Comparison of ENCODE assay signal across 9 cellular contexts in genomic region chr6:3884007-3884745, GRCh38. TPM values are rescaled to one million over a fixed set of nuclear protein-coding genes. Genes with fewer than 3 reads are reported as not detected.
DNase-seq lines count a peak whose midpoint lies in the region; ATAC-seq and TF ChIP-seq lines count a peak whose summit lies in the region.
"Had no signal": no experiment of that assay in that cellular context is flagged by ENCODE, and none has a peak within 500 bp of the region (broad histone marks: within the 10 kb centered on the region; RNA-seq: fewer than 3 reads in every experiment).

No MANE protein-coding gene starts in this region.

- no peaks in the 10 kb centered on the region for H3K4me1 Mint-ChIP-seq in T-helper 2 cell treated with Interferon-gamma antibody and Interleukin-4, amounts not matched to agents 5 μg/mL and 100 μg/mL, for 36 hours (ENCODE audit: low read depth)

- no peaks in the 10 kb centered on the region for H3K36me3 ChIP-seq in osteoblast (ENCODE audit: insufficient read depth, low read length)

- DNase-seq in Caki2 (ENCODE audit: low read depth): peak; percentile 43
- peak; percentile 27 for DNase-seq in NCI-H774 (lab: John Stamatoyannopoulos, UW)
- peak; percentile 77 for DNase-seq in fibroblast of peridontal ligament (ENCODE audit: extremely low read depth)
- DNase-seq in osteoblast (ENCODE audit: insufficient read length, low spot score, missing footprints): peak; percentile 87
- no peak for DNase-seq in T-helper 2 cell treated with Interferon-gamma antibody and Interleukin-4, amounts not matched to agents 5 μg/mL and 100 μg/mL, for 36 hours (ENCODE audit: low spot score)
- DNase-seq in UCSD-AML1 (lab: John Stamatoyannopoulos, UW; ENCODE audit: unreplicated experiment): no peak
- DNase-seq in HUDEP-2 (lab: John Stamatoyannopoulos, UW; ENCODE audit: unreplicated experiment in 76 of 76): no peak
- DNase-seq: posterior cingulate gyrus had no signal

- H3K4me1 ChIP-seq in osteoblast (ENCODE audit: insufficient read depth, low read length): peaks cover 30% of the 10 kb centered on the region

- no peaks in the 10 kb centered on the region for H3K9me3 Mint-ChIP-seq in T-helper 2 cell treated with Interferon-gamma antibody and Interleukin-4, amounts not matched to agents 5 μg/mL and 100 μg/mL, for 36 hours

- no peaks in the 10 kb centered on the region for H3K36me3 Mint-ChIP-seq in T-helper 2 cell treated with Interferon-gamma antibody and Interleukin-4, amounts not matched to agents 5 μg/mL and 100 μg/mL, for 36 hours (ENCODE audit: low read depth)

- no peak for TF ChIP-seq CTCF in osteoblast (IDR thresholded peaks at IDR 0.05; ENCODE audit: extremely low read depth, low read depth, low read length)

- no peaks in the 10 kb centered on the region for H3K27me3 ChIP-seq in osteoblast (ENCODE audit: insufficient read depth, low read length)

- peaks cover 3% of the 10 kb centered on the region for H3K27me3 Mint-ChIP-seq in T-helper 2 cell treated with Interferon-gamma antibody and Interleukin-4, amounts not matched to agents 5 μg/mL and 100 μg/mL, for 36 hours (ENCODE audit: low read depth)

- H4K20me1 ChIP-seq in osteoblast (ENCODE audit: insufficient read depth, low read length): no peaks in the 10 kb centered on the region

- H3K27ac ChIP-seq in osteoblast (ENCODE audit: low read depth, low read length): peak overlapping the region; percentile 91

- peak overlapping the region; percentile 30 for H3K4me2 ChIP-seq in osteoblast (ENCODE audit: insufficient read depth, low read length)

- no peak overlapping the region for H3K4me3 Mint-ChIP-seq in T-helper 2 cell treated with Interferon-gamma antibody and Interleukin-4, amounts not matched to agents 5 μg/mL and 100 μg/mL, for 36 hours

- H3K27ac Mint-ChIP-seq in T-helper 2 cell treated with Interferon-gamma antibody and Interleukin-4, amounts not matched to agents 5 μg/mL and 100 μg/mL, for 36 hours: no peak overlapping the region

- H2AFZ ChIP-seq in osteoblast (ENCODE audit: low read length): peak overlapping the region; percentile 5

- H3K9me3 ChIP-seq in osteoblast (ENCODE audit: low read depth, low read length): no peaks in the 10 kb centered on the region

- H3K79me2 ChIP-seq in osteoblast (ENCODE audit: insufficient read depth, low read length): no peaks in the 10 kb centered on the region

- H3K4me3 ChIP-seq in osteoblast (ENCODE audit: insufficient read depth, low read length): no peak overlapping the region

- in situ Hi-C loops in Caki2 (cut with HindIII; ENCODE audit: low pct_unique_long_range_greater_than_20kb, low sequenced_read_pairs): no loop called here

- ATAC-seq in GM21786 (IDR thresholded peaks at IDR 0.05; ENCODE audit: unreplicated experiment): no peak

RNA-seq across cellular contexts. Expression of gene FAM50B, which starts 35.0 kb away (rescaled TPM):
- 34.0 and 42.6 TPM in 2 replicates for total RNA-seq in Caki2 (2014; rRNA removed; shearing (Covaris generic); ENCODE audit: low replicate concordance)
- total RNA-seq in osteoblast: 7.1 and 8.0 TPM in 2 replicates

Comparison
In these comparisons a context has a peak if more than half of its experiments do, and no peak if none do; other contexts are left out.
1. DNase-seq: peak in Caki2 (single experiment), NCI-H774 (single experiment), fibroblast of peridontal ligament (single experiment) and osteoblast (single experiment); none in T-helper 2 cell treated with Interferon-gamma antibody and Interleukin-4, amounts not matched to agents 5 μg/mL and 100 μg/mL, for 36 hours (single experiment), UCSD-AML1 (single experiment) and HUDEP-2 (0 of 76).